In the genomic region with DNA sequence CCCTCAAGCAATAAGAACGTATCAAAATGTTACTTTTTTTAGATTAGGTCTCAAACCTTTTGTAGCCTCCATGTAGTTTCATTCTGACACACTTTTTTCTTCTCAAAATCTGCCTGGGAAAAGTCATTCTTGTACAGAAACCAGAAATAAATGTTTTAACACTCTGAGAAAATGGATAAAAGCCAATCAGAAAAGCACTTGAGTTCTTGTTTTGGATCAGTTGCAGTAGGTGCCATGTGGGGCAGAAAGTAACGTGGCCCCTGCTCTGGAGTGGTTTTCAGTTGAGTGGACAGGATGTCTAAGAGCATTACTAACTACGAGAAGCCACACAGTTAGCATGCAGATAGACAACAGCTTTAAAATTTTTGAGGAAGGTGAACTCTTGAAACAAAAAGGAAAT, we compare ENCODE assay signal across 8 cellular contexts. TPM values are rescaled to one million over a fixed set of nuclear protein-coding genes. Genes with fewer than 3 reads are reported as not detected.
DNase-seq lines count a peak whose midpoint lies in the region; ATAC-seq and TF ChIP-seq lines count a peak whose summit lies in the region.

No MANE protein-coding gene starts in this region.

- H3K27me3 ChIP-seq in lower lobe of right lung (ENCODE audit: low read depth), result no peaks in the 10 kb centered on the region
- no peaks in the 10 kb centered on the region for H3K27me3 ChIP-seq in HAP-1 (ENCODE audit: low read depth)

- ATAC-seq in GM18511 (IDR thresholded peaks at IDR 0.05; ENCODE audit: unreplicated experiment) (peak; percentile 97), GM21528 (IDR thresholded peaks at IDR 0.05; ENCODE audit: low FRiP score, unreplicated experiment) (peak; percentile 62), lower lobe of right lung (peak; percentile 58 to 71)

- no peak for TF ChIP-seq CTCF in lower lobe of right lung (IDR thresholded peaks at IDR 0.05)

- H3K4me3 ChIP-seq in lower lobe of right lung (no peak overlapping the region), HAP-1 (no peak overlapping the region)

- no peaks in the 10 kb centered on the region for H3K9me3 ChIP-seq in lower lobe of right lung
- H3K9me3 ChIP-seq in HAP-1, result no peaks in the 10 kb centered on the region

- in situ Hi-C loops in KBM-7 (cut with MboI; ENCODE audit: low pct_unique_long_range_greater_than_20kb, low sequenced_read_pairs) (no loop called here), HAP-1 (cut with MboI; ENCODE audit: low sequenced_read_pairs) (no loop called here)

- intact Hi-C loops in lower lobe of right lung (cut with DNase I), result no loop called here

- no peaks in the 10 kb centered on the region for H3K36me3 ChIP-seq in lower lobe of right lung
- no peaks in the 10 kb centered on the region for H3K36me3 ChIP-seq in HAP-1 (replicated peaks)

- H3K27ac ChIP-seq in lower lobe of right lung, result no peak overlapping the region

- DNase-seq in KBM-7 (peak; percentile 28), lower lobe of right lung (no peak), HAP-1 (ENCODE audit: low spot score in 2 of 2) (no peak), HCEC 1CT (no peak), anterior cingulate cortex (lab: John Stamatoyannopoulos, UW) (no peak), SW 1271 (lab: John Stamatoyannopoulos, UW) (no peak)

- H3K4me1 ChIP-seq in lower lobe of right lung, result peaks cover 34% of the 10 kb centered on the region
- no peaks in the 10 kb centered on the region for H3K4me1 ChIP-seq in HAP-1

RNA-seq across cellular contexts. Expression of a gene that starts 19.1 kb away (rescaled TPM):
- 9.0 TPM for total RNA-seq in lower lobe of right lung

RNA-seq across cellular contexts. Expression of a gene that starts 29.9 kb away (rescaled TPM):
- total RNA-seq in lower lobe of right lung, result 0.38 TPM
